In genomic region chr1:116777831-116778830, GRCh38 we compare ENCODE assay signal across 9 cellular contexts. TPM values are rescaled to one million over a fixed set of nuclear protein-coding genes. Genes with fewer than 3 reads are reported as not detected.
DNase-seq lines count a peak whose midpoint lies in the region; ATAC-seq, FAIRE-seq and TF ChIP-seq lines count a peak whose summit lies in the region.
"Had no signal": no experiment of that assay in that cellular context is flagged by ENCODE, and none has a peak within 500 bp of the region (broad histone marks: within the 10 kb centered on the region; RNA-seq: fewer than 3 reads in every experiment).

No MANE protein-coding gene starts in this region.

- dilution Hi-C loops in keratinocyte (cut with MboI; ENCODE audit: extremely low pct_ligation_motif_present, low sequenced_read_pairs): no loop called here

- H3K4me2 ChIP-seq in keratinocyte (ENCODE audit: control insufficient read depth, extremely low read depth, insufficient read depth, low read depth, low read length): peak overlapping the region; percentile 59

- peaks cover 29% of the 10 kb centered on the region for H3K4me1 Mint-ChIP-seq in CD8-positive, alpha-beta T cell (ENCODE audit: low read depth)
- H3K4me1 Mint-ChIP-seq in HFFc6 (ENCODE audit: low read depth): peaks cover 16% of the 10 kb centered on the region
- peaks cover 37% of the 10 kb centered on the region for H3K4me1 Mint-ChIP-seq in activated T-helper 1 cell treated with anti-CD3 and anti-CD28 coated beads, Interleukin-12 subunit alpha, Interleukin-12 subunit beta, Interleukin-2, Interleukin-4 antibody, amounts not matched to agents 30 ng/mL and 10 ng/mL and 1 ng/mL, durations not matched to agents 14 hours and 24 hours and 36 hours (ENCODE audit: low read depth)

- peak; percentile 48 for ATAC-seq in CD8-positive, alpha-beta T cell
- no peak for ATAC-seq in HG03280 (IDR thresholded peaks at IDR 0.05; ENCODE audit: unreplicated experiment)

- CTCF ChIA-PET in CD8-positive, alpha-beta T cell (lab: Charles Lee): interaction anchor here (1.1 kb wide), 1 partner anchor 27 kb away, joined by 3 read pairs; no protein-coding TSS in a partner anchor

- peaks cover 5% of the 10 kb centered on the region for H3K9me3 Mint-ChIP-seq in CD8-positive, alpha-beta T cell
- no peaks in the 10 kb centered on the region for H3K9me3 Mint-ChIP-seq in HFFc6
- H3K9me3 Mint-ChIP-seq in activated T-helper 1 cell treated with anti-CD3 and anti-CD28 coated beads, Interleukin-12 subunit alpha, Interleukin-12 subunit beta, Interleukin-2, Interleukin-4 antibody, amounts not matched to agents 30 ng/mL and 10 ng/mL and 1 ng/mL, durations not matched to agents 14 hours and 24 hours and 36 hours: peaks cover 14% of the 10 kb centered on the region

- POLR2A ChIA-PET in CD8-positive, alpha-beta T cell (lab: Charles Lee): interaction anchor here (0.8 to 1.9 kb wide), 5 partner anchors 9 to 38 kb away, joined by 3 to 16 read pairs (median 3); no protein-coding TSS in a partner anchor

- H3K27me3 ChIP-seq in CD8-positive, alpha-beta T cell (ENCODE audit: insufficient read depth, low read length): no peaks in the 10 kb centered on the region
- no peaks in the 10 kb centered on the region for H3K27me3 ChIP-seq in keratinocyte (ENCODE audit: control insufficient read depth, extremely low read depth, insufficient read depth, low read length)

- H3K4me1 ChIP-seq in CD8-positive, alpha-beta T cell (ENCODE audit: insufficient read depth, low read length): peaks cover 13% of the 10 kb centered on the region
- H3K4me1 ChIP-seq in keratinocyte (ENCODE audit: control insufficient read depth, extremely low read depth, insufficient read depth, low read length): peaks cover 11% of the 10 kb centered on the region

- no peaks in the 10 kb centered on the region for H3K79me2 ChIP-seq in keratinocyte (ENCODE audit: control insufficient read depth, insufficient read depth, low read length)

- no peak overlapping the region for H3K4me3 Mint-ChIP-seq in CD8-positive, alpha-beta T cell
- H3K4me3 Mint-ChIP-seq in HFFc6: peak overlapping the region; percentile 27; the same call in 1 of the 2 replicates
- peak overlapping the region; percentile 54 for H3K4me3 Mint-ChIP-seq in activated T-helper 1 cell treated with anti-CD3 and anti-CD28 coated beads, Interleukin-12 subunit alpha, Interleukin-12 subunit beta, Interleukin-2, Interleukin-4 antibody, amounts not matched to agents 30 ng/mL and 10 ng/mL and 1 ng/mL, durations not matched to agents 14 hours and 24 hours and 36 hours

- FAIRE-seq in keratinocyte (lab: Jason Lieb, UNC) (peak; percentile 81), GM12891 (lab: Jason Lieb, UNC) (no peak)

- no peak overlapping the region for H3K4me3 ChIP-seq in CD8-positive, alpha-beta T cell (ENCODE audit: low read depth, low read length)
- peak overlapping the region in 1 of 3 experiments; percentile 16 for H3K4me3 ChIP-seq in keratinocyte (ENCODE audit: control insufficient read depth in 2 of 3, extremely low read depth in 1 of 3, insufficient read depth in 2 of 3, low read depth in 1 of 3, low read length in 3 of 3)

- no peak for TF ChIP-seq CTCF in CD8-positive, alpha-beta T cell (IDR thresholded peaks at IDR 0.05)
- no peak for TF ChIP-seq CTCF in HFFc6 (IDR thresholded peaks at IDR 0.05)
- no peak for TF ChIP-seq CTCF in keratinocyte (optimal IDR thresholded peaks at IDR 0.05 in 1 of 3, IDR thresholded peaks at IDR 0.05 in 1 of 3, conservative IDR thresholded peaks at IDR 0.05 in 1 of 3; ENCODE audit: extremely low read depth in 1 of 3, insufficient read depth in 2 of 3, low read length in 3 of 3)

- peak overlapping the region; percentile 41 for H2AFZ ChIP-seq in keratinocyte (ENCODE audit: control insufficient read depth, low read length)

- no peaks in the 10 kb centered on the region for H3K9me1 ChIP-seq in keratinocyte (ENCODE audit: control insufficient read depth, extremely low read depth, insufficient read depth, low read length)

- no peak overlapping the region for H3K9ac ChIP-seq in keratinocyte (ENCODE audit: control insufficient read depth, extremely low read depth, insufficient read depth, low read length)

- DNase-seq in CD8-positive, alpha-beta T cell: no peak
- DNase-seq in HFFc6 (peak; percentile 68), keratinocyte (ENCODE audit: low read depth, low spot score) (peak; percentile 19), GM12891 (ENCODE audit: insufficient read length, low spot score) (no peak), DMS153 treated with DMSO at 0.1 percent for 48 hours (lab: John Stamatoyannopoulos, UW; ENCODE audit: unreplicated experiment) (no peak), dermis blood vessel endothelial cell (no peak)
- no peak for DNase-seq in activated T-helper 1 cell treated with anti-CD3 and anti-CD28 coated beads, Interleukin-12 subunit alpha, Interleukin-12 subunit beta, Interleukin-2, Interleukin-4 antibody, amounts not matched to agents 30 ng/mL and 10 ng/mL and 1 ng/mL, durations not matched to agents 14 hours and 24 hours and 36 hours (ENCODE audit: low spot score)
- DNase-seq: NCI-H2171 treated with DMSO at 0.1 percent for 48 hours had no signal

- intact Hi-C loops in CD8-positive, alpha-beta T cell (cut with DNase I, micrococcal nuclease): loop anchor here in 1 of 2 experiments (2.0 kb wide), 1 partner anchor 13 kb away; no protein-coding TSS in a partner anchor
- intact Hi-C loops in activated T-helper 1 cell treated with anti-CD3 and anti-CD28 coated beads, Interleukin-12 subunit alpha, Interleukin-12 subunit beta, Interleukin-2, Interleukin-4 antibody, amounts not matched to agents 30 ng/mL and 10 ng/mL and 1 ng/mL, durations not matched to agents 14 hours and 24 hours and 36 hours (cut with micrococcal nuclease): loop anchor here (1.0 kb wide), 2 partner anchors 9 to 24 kb away; no protein-coding TSS in a partner anchor

- no peaks in the 10 kb centered on the region for H4K20me1 ChIP-seq in keratinocyte (ENCODE audit: control insufficient read depth, extremely low read depth, insufficient read depth, low read length)

- H3K9me3 ChIP-seq in CD8-positive, alpha-beta T cell (ENCODE audit: low read length): no peaks in the 10 kb centered on the region
- no peaks in the 10 kb centered on the region for H3K9me3 ChIP-seq in keratinocyte (ENCODE audit: control insufficient read depth, low read depth, low read length)

- no peak overlapping the region for H3K27ac ChIP-seq in CD8-positive, alpha-beta T cell (ENCODE audit: low read depth, low read length)
- H3K27ac ChIP-seq in keratinocyte (ENCODE audit: control insufficient read depth, insufficient read depth, low read length): no peak overlapping the region

- no peak for TF ChIP-seq POLR2A in GM12891 (IDR thresholded peaks at IDR 0.05; ENCODE audit: low read depth, low read length)

- peak overlapping the region; percentile 35 for H3K27ac Mint-ChIP-seq in CD8-positive, alpha-beta T cell
- peak overlapping the region; percentile 59 for H3K27ac Mint-ChIP-seq in HFFc6
- H3K27ac Mint-ChIP-seq in activated T-helper 1 cell treated with anti-CD3 and anti-CD28 coated beads, Interleukin-12 subunit alpha, Interleukin-12 subunit beta, Interleukin-2, Interleukin-4 antibody, amounts not matched to agents 30 ng/mL and 10 ng/mL and 1 ng/mL, durations not matched to agents 14 hours and 24 hours and 36 hours: peak overlapping the region; percentile 83

- peaks cover 5% of the 10 kb centered on the region for H3K36me3 Mint-ChIP-seq in CD8-positive, alpha-beta T cell
- H3K36me3 Mint-ChIP-seq in HFFc6 (ENCODE audit: low read depth): no peaks in the 10 kb centered on the region
- H3K36me3 Mint-ChIP-seq in activated T-helper 1 cell treated with anti-CD3 and anti-CD28 coated beads, Interleukin-12 subunit alpha, Interleukin-12 subunit beta, Interleukin-2, Interleukin-4 antibody, amounts not matched to agents 30 ng/mL and 10 ng/mL and 1 ng/mL, durations not matched to agents 14 hours and 24 hours and 36 hours (ENCODE audit: low read depth): peaks cover 26% of the 10 kb centered on the region

- no peaks in the 10 kb centered on the region for H3K27me3 Mint-ChIP-seq in CD8-positive, alpha-beta T cell (ENCODE audit: low read depth)
- peaks cover 14% of the 10 kb centered on the region for H3K27me3 Mint-ChIP-seq in HFFc6 (ENCODE audit: insufficient read depth)
- H3K27me3 Mint-ChIP-seq in activated T-helper 1 cell treated with anti-CD3 and anti-CD28 coated beads, Interleukin-12 subunit alpha, Interleukin-12 subunit beta, Interleukin-2, Interleukin-4 antibody, amounts not matched to agents 30 ng/mL and 10 ng/mL and 1 ng/mL, durations not matched to agents 14 hours and 24 hours and 36 hours (ENCODE audit: insufficient read depth): no peaks in the 10 kb centered on the region

- no peaks in the 10 kb centered on the region for H3K36me3 ChIP-seq in CD8-positive, alpha-beta T cell (ENCODE audit: insufficient read depth, low read length)
- no peaks in the 10 kb centered on the region for H3K36me3 ChIP-seq in keratinocyte (ENCODE audit: control insufficient read depth in 2 of 2, extremely low read depth in 1 of 2, insufficient read depth in 2 of 2, low read length in 2 of 2)

TF ChIP-seq in GM12891, 5 proteins besides CTCF, POLR2A, EP300 and RAD21:
- TF ChIP-seq POU2F2 (IDR thresholded peaks at IDR 0.05; ENCODE audit: low read depth, low read length) (no peak), POLR2AphosphoS5 (IDR thresholded peaks at IDR 0.05; ENCODE audit: low read depth, low read length) (no peak), TAF1 (IDR thresholded peaks at IDR 0.05; ENCODE audit: low read depth, low read length) (no peak), PAX5 (IDR thresholded peaks at IDR 0.05; ENCODE audit: insufficient read depth, low read length, severe bottlenecking) (no peak), SPI1 (IDR thresholded peaks at IDR 0.05; ENCODE audit: low read depth, low read length) (no peak)

RNA-seq across cellular contexts. Expression of gene CD2, which starts 23.9 kb away (rescaled TPM):
- total RNA-seq in CD8-positive, alpha-beta T cell: 100 to 1,000 TPM in 1 of 2 experiments, 10 to 100 TPM in 1; 97.8 to 102 TPM
- not detected for total RNA-seq in HFFc6 (2021; fragmentation: NEBNext Ultra II Directional; extraction: Animal tissue kit (Norgen Biotek cat#: 25700))
- 651 and 685 TPM in 2 replicates for total RNA-seq in activated T-helper 1 cell treated with anti-CD3 and anti-CD28 coated beads, Interleukin-12 subunit alpha, Interleukin-12 subunit beta, Interleukin-2, Interleukin-4 antibody, amounts not matched to agents 30 ng/mL and 10 ng/mL and 1 ng/mL, durations not matched to agents 14 hours and 24 hours and 36 hours
- polyA plus RNA-seq in keratinocyte: not detected in 3 replicates
- polyA plus RNA-seq in keratinocyte (2011; ENCODE audit: low read depth): not detected
- polyA plus RNA-seq in keratinocyte (2011; cell fraction: cytosol; rRNA removed): not detected in 2 replicates
- not detected in 2 replicates for polyA plus RNA-seq in keratinocyte (2011; cell fraction: nucleus; rRNA removed)
- not detected in 2 replicates for polyA plus RNA-seq in keratinocyte (2012; ENCODE audit: low replicate concordance)
- not detected in 3 replicates for polyA minus RNA-seq in keratinocyte
- not detected for polyA minus RNA-seq in keratinocyte (2011; cell fraction: cytosol; rRNA and poly(A)+ RNA removed)
- not detected in 2 replicates for polyA minus RNA-seq in keratinocyte (2011; cell fraction: nucleus; rRNA and poly(A)+ RNA removed)
- polyA plus RNA-seq in GM12891 (2012; ENCODE audit: low read depth, missing spikeins): not detected
- not detected in 2 replicates for total RNA-seq in dermis blood vessel endothelial cell

Comparison
In these comparisons a context has a peak if more than half of its experiments do, and no peak if none do; other contexts are left out.
1. DNase-seq: peak in HFFc6 (single experiment) and keratinocyte (single experiment); none in CD8-positive, alpha-beta T cell (0 of 7), activated T-helper 1 cell treated with anti-CD3 and anti-CD28 coated beads, Interleukin-12 subunit alpha, Interleukin-12 subunit beta, Interleukin-2, Interleukin-4 antibody, amounts not matched to agents 30 ng/mL and 10 ng/mL and 1 ng/mL, durations not matched to agents 14 hours and 24 hours and 36 hours (single experiment), GM12891 (single experiment), DMS153 treated with DMSO at 0.1 percent for 48 hours (single experiment) and dermis blood vessel endothelial cell (single experiment).
2. RNA of gene CD2, which starts 23.9 kb away (total RNA-seq): 651 to 685 TPM in activated T-helper 1 cell treated with anti-CD3 and anti-CD28 coated beads, Interleukin-12 subunit alpha, Interleukin-12 subunit beta, Interleukin-2, Interleukin-4 antibody, amounts not matched to agents 30 ng/mL and 10 ng/mL and 1 ng/mL, durations not matched to agents 14 hours and 24 hours and 36 hours and 97.8 to 102 TPM in CD8-positive, alpha-beta T cell; not detected in HFFc6 and not detected in dermis blood vessel endothelial cell; every median in the first group is over 10 times any median in the second.
3. Peak in every context shown above with its lines, with median percentiles within 50 percentile points of each other: H3K27ac Mint-ChIP-seq.